Comparison of ENCODE assay signal across 2 cellular contexts in the genomic region with DNA sequence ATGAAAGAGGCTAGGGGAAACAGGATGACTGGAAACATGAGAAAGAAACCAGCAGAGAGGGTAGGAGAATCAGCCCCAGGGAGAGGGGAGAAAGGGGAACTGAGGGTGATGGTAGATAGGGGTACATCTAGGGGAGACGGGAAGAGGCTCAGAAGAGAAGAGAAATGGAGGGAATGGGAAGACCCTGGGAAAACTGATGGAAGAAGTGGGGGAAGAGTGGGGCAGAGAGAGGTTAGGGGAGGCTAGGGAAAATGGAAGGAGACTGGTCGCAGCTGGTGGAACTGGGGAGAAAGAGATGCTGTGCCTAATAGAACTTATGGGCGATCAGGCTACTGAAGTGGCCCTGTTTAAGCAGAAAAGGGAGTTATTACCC.
TF ChIP-seq lines count a peak whose summit lies in the region.

No MANE protein-coding gene starts in this region.

TF ChIP-seq in SK-N-SH, 30 proteins besides CTCF, POLR2A, EP300 and RAD21:
- TF ChIP-seq, protein P1, sequence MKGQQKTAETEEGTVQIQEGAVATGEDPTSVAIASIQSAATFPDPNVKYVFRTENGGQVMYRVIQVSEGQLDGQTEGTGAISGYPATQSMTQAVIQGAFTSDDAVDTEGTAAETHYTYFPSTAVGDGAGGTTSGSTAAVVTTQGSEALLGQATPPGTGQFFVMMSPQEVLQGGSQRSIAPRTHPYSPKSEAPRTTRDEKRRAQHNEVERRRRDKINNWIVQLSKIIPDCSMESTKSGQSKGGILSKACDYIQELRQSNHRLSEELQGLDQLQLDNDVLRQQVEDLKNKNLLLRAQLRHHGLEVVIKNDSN (IDR thresholded peaks at IDR 0.05; ENCODE audit: borderline replicate concordance, low read depth): no peak
- TF ChIP-seq EZH2phosphoT487 (IDR thresholded peaks at IDR 0.05; ENCODE audit: borderline replicate concordance, low read depth): no peak
- no peak for TF ChIP-seq ZBTB33 (IDR thresholded peaks at IDR 0.05; ENCODE audit: borderline replicate concordance, low read depth)
- no peak for TF ChIP-seq ELF1 (IDR thresholded peaks at IDR 0.05)
- TF ChIP-seq, protein P2, sequence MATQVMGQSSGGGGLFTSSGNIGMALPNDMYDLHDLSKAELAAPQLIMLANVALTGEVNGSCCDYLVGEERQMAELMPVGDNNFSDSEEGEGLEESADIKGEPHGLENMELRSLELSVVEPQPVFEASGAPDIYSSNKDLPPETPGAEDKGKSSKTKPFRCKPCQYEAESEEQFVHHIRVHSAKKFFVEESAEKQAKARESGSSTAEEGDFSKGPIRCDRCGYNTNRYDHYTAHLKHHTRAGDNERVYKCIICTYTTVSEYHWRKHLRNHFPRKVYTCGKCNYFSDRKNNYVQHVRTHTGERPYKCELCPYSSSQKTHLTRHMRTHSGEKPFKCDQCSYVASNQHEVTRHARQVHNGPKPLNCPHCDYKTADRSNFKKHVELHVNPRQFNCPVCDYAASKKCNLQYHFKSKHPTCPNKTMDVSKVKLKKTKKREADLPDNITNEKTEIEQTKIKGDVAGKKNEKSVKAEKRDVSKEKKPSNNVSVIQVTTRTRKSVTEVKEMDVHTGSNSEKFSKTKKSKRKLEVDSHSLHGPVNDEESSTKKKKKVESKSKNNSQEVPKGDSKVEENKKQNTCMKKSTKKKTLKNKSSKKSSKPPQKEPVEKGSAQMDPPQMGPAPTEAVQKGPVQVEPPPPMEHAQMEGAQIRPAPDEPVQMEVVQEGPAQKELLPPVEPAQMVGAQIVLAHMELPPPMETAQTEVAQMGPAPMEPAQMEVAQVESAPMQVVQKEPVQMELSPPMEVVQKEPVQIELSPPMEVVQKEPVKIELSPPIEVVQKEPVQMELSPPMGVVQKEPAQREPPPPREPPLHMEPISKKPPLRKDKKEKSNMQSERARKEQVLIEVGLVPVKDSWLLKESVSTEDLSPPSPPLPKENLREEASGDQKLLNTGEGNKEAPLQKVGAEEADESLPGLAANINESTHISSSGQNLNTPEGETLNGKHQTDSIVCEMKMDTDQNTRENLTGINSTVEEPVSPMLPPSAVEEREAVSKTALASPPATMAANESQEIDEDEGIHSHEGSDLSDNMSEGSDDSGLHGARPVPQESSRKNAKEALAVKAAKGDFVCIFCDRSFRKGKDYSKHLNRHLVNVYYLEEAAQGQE (IDR thresholded peaks at IDR 0.05; ENCODE audit: low read depth, low read length): no peak
- TF ChIP-seq MEF2A (IDR thresholded peaks at IDR 0.05; ENCODE audit: borderline replicate concordance, low read depth): no peak
- TF ChIP-seq NRF1 (IDR thresholded peaks at IDR 0.05; ENCODE audit: low read depth, low read length): no peak
- no peak for TF ChIP-seq GABPA (IDR thresholded peaks at IDR 0.05; ENCODE audit: low read depth)
- TF ChIP-seq GATA2 (CRISPR knock-in tag; IDR thresholded peaks at IDR 0.05): no peak
- TF ChIP-seq SIN3A (IDR thresholded peaks at IDR 0.05; ENCODE audit: borderline replicate concordance, low read depth, low read length): no peak
- TF ChIP-seq JUND (IDR thresholded peaks at IDR 0.05): no peak
TF ChIP-seq in SK-N-SH: peak in this region for 0.

TF ChIP-seq in SK-N-SH treated with all-trans-retinoic acid at 6 μM for 48 hours, 23 proteins besides CTCF, POLR2A, EP300 and RAD21:
- no peak for TF ChIP-seq PPARA (CRISPR knock-in tag; IDR thresholded peaks at IDR 0.05; ENCODE audit: borderline replicate concordance)
